Comparison of ENCODE assay signal across 9 cellular contexts in genomic region chr19:35013047-35013819, GRCh38. TPM values are rescaled to one million over a fixed set of nuclear protein-coding genes. Genes with fewer than 3 reads are reported as not detected.
A peak's percentile ranks its signal among the peaks of the same experiment; 100 is the strongest.
DNase-seq lines count a peak whose midpoint lies in the region; ATAC-seq and TF ChIP-seq lines count a peak whose summit lies in the region.
"Had no signal": no experiment of that assay in that cellular context is flagged by ENCODE, and none has a peak within 500 bp of the region (broad histone marks: within the 10 kb centered on the region; RNA-seq: fewer than 3 reads in every experiment).

No MANE protein-coding gene starts in this region.

- peak; percentile 38 for DNase-seq in AG10803 (ENCODE audit: low read depth)
- peak; percentile 7 to 80 for DNase-seq in HAP-1 (ENCODE audit: low spot score in 2 of 2)
- peak; percentile 56 for DNase-seq in SK-MEL-5 (ENCODE audit: low read depth, low spot score)
- peak; percentile 43 to 72 (median 68) for DNase-seq in activated naive CD4-positive, alpha-beta T cell (lab: John Stamatoyannopoulos, UW)
- peak; percentile 45 for DNase-seq in glomerular visceral epithelial cell (ENCODE audit: extremely low spot score)
- DNase-seq in retinal pigment epithelial cell (ENCODE audit: low read depth): no peak

- TF ChIP-seq CTCF in AG10803 (conservative IDR thresholded peaks at IDR 0.05; ENCODE audit: low read length) (peak; percentile 78), retinal pigment epithelial cell (conservative IDR thresholded peaks at IDR 0.05; ENCODE audit: low read depth, low read length) (peak; percentile 98)

- H3K36me3 ChIP-seq in HAP-1 (replicated peaks): peaks cover 88% of the 10 kb centered on the region

- no peaks in the 10 kb centered on the region for H3K27me3 ChIP-seq in HAP-1 (ENCODE audit: low read depth)

- in situ Hi-C loops in HAP-1 (cut with MboI; ENCODE audit: low sequenced_read_pairs) (no loop called here), SK-MEL-5 (cut with HindIII; ENCODE audit: low pct_unique_long_range_greater_than_20kb, low sequenced_read_pairs) (no loop called here)

- no peak overlapping the region for H3K4me3 ChIP-seq in AG10803 (ENCODE audit: low read length)
- H3K4me3 ChIP-seq in HAP-1: no peak overlapping the region
- no peak overlapping the region for H3K4me3 ChIP-seq in retinal pigment epithelial cell (ENCODE audit: low read length)

- no peaks in the 10 kb centered on the region for H3K4me1 ChIP-seq in HAP-1

- no peak for ATAC-seq in HG03432 (IDR thresholded peaks at IDR 0.05; ENCODE audit: unreplicated experiment)
- no peak for ATAC-seq in GM18502 (IDR thresholded peaks at IDR 0.05; ENCODE audit: poor library complexity, unreplicated experiment)

- no peaks in the 10 kb centered on the region for H3K9me3 ChIP-seq in HAP-1

RNA-seq across cellular contexts. Expression of gene GRAMD1A, which starts 13.1 kb away (rescaled TPM):
- 18.8 and 20.6 TPM in 2 replicates for total RNA-seq in SK-MEL-5 (2014; rRNA removed; shearing (Covaris generic))
- polyA plus RNA-seq in SK-MEL-5 (2015; cell fraction: cytosol; rRNA removed): 80.2 and 93.1 TPM in 2 replicates
- 71.9 and 92.5 TPM in 2 replicates for polyA plus RNA-seq in SK-MEL-5 (2015; cell fraction: nucleus; rRNA removed)

RNA-seq across cellular contexts. Expression of gene SCN1B, which starts 17.0 kb away (rescaled TPM):
- 0.21 and 1.3 TPM in 2 replicates for total RNA-seq in SK-MEL-5 (2014; rRNA removed; shearing (Covaris generic))
- polyA plus RNA-seq in SK-MEL-5 (2015; cell fraction: cytosol; rRNA removed): 2.4 and 2.5 TPM in 2 replicates
- 0.62 and 3.0 TPM in 2 replicates for polyA plus RNA-seq in SK-MEL-5 (2015; cell fraction: nucleus; rRNA removed)

RNA-seq across cellular contexts. Expression of gene HPN, which starts 28.3 kb away (rescaled TPM):
- total RNA-seq in SK-MEL-5 (2014; rRNA removed; shearing (Covaris generic)): not detected in 2 replicates
- polyA plus RNA-seq in SK-MEL-5 (2015; cell fraction: cytosol; rRNA removed): not detected in 2 replicates
- not detected in 2 replicates for polyA plus RNA-seq in SK-MEL-5 (2015; cell fraction: nucleus; rRNA removed)
- total RNA-seq: urinary bladder had no signal

RNA-seq across cellular contexts. Expression of gene ZNF792, which starts 49.2 kb away (rescaled TPM):
- total RNA-seq in SK-MEL-5 (2014; rRNA removed; shearing (Covaris generic)): 2.5 and 2.6 TPM in 2 replicates
- polyA plus RNA-seq in SK-MEL-5 (2015; cell fraction: cytosol; rRNA removed): 0.79 and 1.2 TPM in 2 replicates
- 1.3 and 2.2 TPM in 2 replicates for polyA plus RNA-seq in SK-MEL-5 (2015; cell fraction: nucleus; rRNA removed)
